Comparison of ENCODE assay signal across 28 cellular contexts in genomic region chr3:86967062-86967461, GRCh38. TPM values are rescaled to one million over a fixed set of nuclear protein-coding genes. Genes with fewer than 3 reads are reported as not detected.
DNase-seq lines count a peak whose midpoint lies in the region; ATAC-seq and TF ChIP-seq lines count a peak whose summit lies in the region.
"Had no signal": no experiment of that assay in that cellular context is flagged by ENCODE, and none has a peak within 500 bp of the region (broad histone marks: within the 10 kb centered on the region; RNA-seq: fewer than 3 reads in every experiment).

No MANE protein-coding gene starts in this region.

- H3K36me3 ChIP-seq in body of pancreas (replicated peaks in 1 of 2; ENCODE audit: insufficient read depth in 1 of 2, low read depth in 2 of 2) (no peaks in the 10 kb centered on the region), osteoblast (ENCODE audit: insufficient read depth, low read length) (peaks cover 84% of the 10 kb centered on the region)
- H3K36me3 ChIP-seq: ovary, upper lobe of right lung had no signal

- no peak for TF ChIP-seq POLR2A in body of pancreas (IDR thresholded peaks at IDR 0.05)

- H2AFZ ChIP-seq in osteoblast (ENCODE audit: low read length): no peak overlapping the region

- intact Hi-C loops in body of pancreas (cut with DNase I): no loop called here

- H3K4me3 ChIP-seq in body of pancreas (no peak overlapping the region), osteoblast (ENCODE audit: insufficient read depth, low read length) (no peak overlapping the region)
- H3K4me3 ChIP-seq: ovary, SJCRH30, stomach, upper lobe of right lung had no signal

- ATAC-seq in body of pancreas: no peak
- ATAC-seq: activated CD8-positive, alpha-beta memory T cell treated with anti-CD3 and anti-CD28 coated beads, Interleukin-2, amount 10 ng/mL, durations not matched to agents 7 days and 5 days; naive thymus-derived CD4-positive, alpha-beta T cell; right cardiac atrium; upper lobe of right lung had no signal

- peak in 2 of 3 experiments; percentile 40 to 74 for DNase-seq in NCI-H1417 (lab: John Stamatoyannopoulos, UW)
- no peak for DNase-seq in NCI-H1417 treated with DMSO at 0.1 percent for 48 hours (lab: John Stamatoyannopoulos, UW)
- peak; percentile 53 for DNase-seq in NCI-H187 treated with DMSO at 0.1 percent for 48 hours (lab: John Stamatoyannopoulos, UW)
- no peak for DNase-seq in body of pancreas
- no peak for DNase-seq in osteoblast (ENCODE audit: insufficient read length, low spot score, missing footprints)
- no peak for DNase-seq in NCI-H2029 (lab: John Stamatoyannopoulos, UW)
- no peak for DNase-seq in CD1c-positive myeloid dendritic cell (ENCODE audit: extremely low spot score)
- no peak for DNase-seq in stimulated activated CD4-positive, alpha-beta T cell treated with anti-CD3 and anti-CD28 coated beads, Interleukin-4, amount 100 ng/mL, for 24 hours
- DNase-seq: 8988T; activated CD4-positive, alpha-beta T cell treated with anti-CD3 and anti-CD28 coated beads, Interleukin-2, amount 10 ng/mL, durations not matched to agents 24 days and 14 days; activated CD8-positive, alpha-beta memory T cell treated with anti-CD3 and anti-CD28 coated beads, Interleukin-2, amount 10 ng/mL, durations not matched to agents 7 days and 5 days; activated naive CD4-positive, alpha-beta T cell treated with anti-CD3 and anti-CD28 coated beads, Interleukin-2, amount 50 U/mL, for 16 hours; anterior cingulate cortex; COR-L47; GOT3; head of caudate nucleus; mesendoderm; naive thymus-derived CD4-positive, alpha-beta T cell; NCI-H2029 treated with DMSO at 0.1 percent for 48 hours; NCI-H748 treated with DMSO at 0.1 percent for 48 hours; ovary; right cardiac atrium; stomach; T-helper 2 cell; upper lobe of right lung had no signal

- WGBS in body of pancreas, 2 donors: 89 to 90% methylated on average over 2 of the region's 2 CpGs

- H3K79me2 ChIP-seq in osteoblast (ENCODE audit: insufficient read depth, low read length): peaks cover 95% of the 10 kb centered on the region

- H3K9me3 ChIP-seq in body of pancreas: no peaks in the 10 kb centered on the region
- no peaks in the 10 kb centered on the region for H3K9me3 ChIP-seq in osteoblast (ENCODE audit: low read depth, low read length)
- H3K9me3 ChIP-seq: ovary, SJCRH30, stomach, upper lobe of right lung had no signal

- peaks cover 27% of the 10 kb centered on the region for H4K20me1 ChIP-seq in osteoblast (ENCODE audit: insufficient read depth, low read length)

- H3K27ac ChIP-seq in body of pancreas (peak overlapping the region in 3 of 4 donors; percentile 18 to 60 (median 49)), osteoblast (ENCODE audit: low read depth, low read length) (peak overlapping the region; percentile 42)
- H3K27ac ChIP-seq: ovary, SJCRH30, stomach, upper lobe of right lung had no signal

- H3K4me1 ChIP-seq in body of pancreas (peaks cover 7% of the 10 kb centered on the region), osteoblast (ENCODE audit: insufficient read depth, low read length) (peaks cover 36% of the 10 kb centered on the region)
- H3K4me1 ChIP-seq: upper lobe of right lung had no signal

- no peaks in the 10 kb centered on the region for H3K27me3 ChIP-seq in body of pancreas
- H3K27me3 ChIP-seq in osteoblast (ENCODE audit: insufficient read depth, low read length): no peaks in the 10 kb centered on the region
- H3K27me3 ChIP-seq: ovary, SJCRH30, stomach, upper lobe of right lung had no signal

- TF ChIP-seq CTCF in body of pancreas (IDR thresholded peaks at IDR 0.05) (no peak), osteoblast (IDR thresholded peaks at IDR 0.05; ENCODE audit: extremely low read depth, low read depth, low read length) (no peak)

- no peak overlapping the region for H3K4me2 ChIP-seq in osteoblast (ENCODE audit: insufficient read depth, low read length)

RNA-seq across cellular contexts. Expression of gene VGLL3, which starts 23.9 kb away (rescaled TPM):
- 10 to 100 TPM; 10.2 to 16.1 TPM for total RNA-seq in body of pancreas
- 198 and 242 TPM in 2 replicates for total RNA-seq in osteoblast
- total RNA-seq: activated CD4-positive, alpha-beta T cell treated with anti-CD3 and anti-CD28 coated beads, Interleukin-2, amount 10 ng/mL, durations not matched to agents 24 days and 14 days; activated CD8-positive, alpha-beta memory T cell treated with anti-CD3 and anti-CD28 coated beads, Interleukin-2, amount 10 ng/mL, durations not matched to agents 7 days and 5 days; activated T-helper 1 cell treated with anti-CD3 and anti-CD28 coated beads, Interleukin-12 subunit alpha, Interleukin-12 subunit beta, Interleukin-2, Interleukin-4 antibody, amounts not matched to agents 30 ng/mL and 10 ng/mL and 1 ng/mL, durations not matched to agents 14 hours and 24 hours and 36 hours; B cell had no signal

Comparison
In these comparisons a context has a peak if more than half of its experiments do, and no peak if none do; other contexts are left out.
1. DNase-seq: peak in NCI-H1417 (2 of 3) and NCI-H187 treated with DMSO at 0.1 percent for 48 hours (single experiment); none in NCI-H1417 treated with DMSO at 0.1 percent for 48 hours (single experiment), body of pancreas (0 of 4), osteoblast (single experiment), NCI-H2029 (single experiment), CD1c-positive myeloid dendritic cell (single experiment) and stimulated activated CD4-positive, alpha-beta T cell treated with anti-CD3 and anti-CD28 coated beads, Interleukin-4, amount 100 ng/mL, for 24 hours (single experiment).
2. RNA of gene VGLL3, which starts 23.9 kb away (total RNA-seq): 198 to 242 TPM in osteoblast; 10.2 to 16.1 TPM in body of pancreas; every median in the first group is over 10 times any median in the second.